10 cellular contexts compared by ENCODE assay signal in the genomic region with DNA sequence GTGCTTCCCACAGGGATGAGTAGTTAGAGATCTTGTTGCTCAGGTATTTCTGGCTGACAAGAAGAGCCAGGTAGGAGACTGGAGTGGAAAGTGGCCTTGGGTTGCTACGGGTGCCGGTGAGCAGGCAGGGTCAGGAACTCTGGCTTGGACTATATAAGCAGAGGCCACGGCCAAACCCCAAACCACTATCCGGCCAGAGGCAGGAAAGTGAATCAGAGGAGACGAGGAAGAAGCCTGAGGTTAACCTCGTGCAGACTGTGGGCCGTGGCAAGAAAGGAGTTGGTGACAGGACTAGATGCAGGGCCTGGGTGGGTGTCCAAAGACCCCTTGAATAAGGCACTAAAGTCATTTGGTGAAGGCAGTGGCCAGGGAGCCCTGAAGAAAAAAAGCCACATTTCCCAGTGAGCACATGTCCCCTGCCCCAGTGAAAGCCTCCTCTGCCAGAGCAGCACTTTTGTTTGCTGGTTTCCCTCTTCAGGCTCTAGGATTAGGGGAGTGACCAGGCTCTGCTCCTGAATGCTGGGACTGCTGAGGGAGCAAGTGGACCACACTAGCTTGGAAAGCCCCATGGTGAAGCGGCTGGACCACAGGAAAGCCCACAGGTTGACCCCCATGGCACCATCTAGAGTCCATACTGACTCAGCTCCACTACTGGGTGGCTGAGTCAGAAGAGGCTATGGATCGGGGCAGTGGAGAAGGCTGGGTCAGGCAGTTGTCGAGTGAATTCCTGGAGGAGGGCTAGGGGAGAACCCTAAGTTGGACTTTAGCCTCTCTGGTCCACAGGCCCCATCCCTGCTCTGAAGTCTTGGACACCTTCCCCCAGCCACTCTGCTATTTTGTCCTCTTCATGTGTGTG. TPM values are rescaled to one million over a fixed set of nuclear protein-coding genes. Genes with fewer than 3 reads are reported as not detected.
DNase-seq lines count a peak whose midpoint lies in the region; ATAC-seq, FAIRE-seq and TF ChIP-seq lines count a peak whose summit lies in the region.
"Had no signal": no experiment of that assay in that cellular context is flagged by ENCODE, and none has a peak within 500 bp of the region (broad histone marks: within the 10 kb centered on the region; RNA-seq: fewer than 3 reads in every experiment).

No MANE protein-coding gene starts in this region.

- no peak overlapping the region for H3K27ac ChIP-seq in K562 (ENCODE audit: extremely low read depth, low read depth, low read length)
- H3K27ac ChIP-seq in mucosa of rectum (ENCODE audit: low read depth in 2 of 2, low read length in 2 of 2), result peak overlapping the region; percentile 86 to 90

- no peaks in the 10 kb centered on the region for H3K9me2 ChIP-seq in Loucy (replicated peaks; ENCODE audit: low read depth, low read length)

- H3K4me3 ChIP-seq in Loucy (ENCODE audit: low read length, poor library complexity, severe bottlenecking) (no peak overlapping the region), K562 (no peak overlapping the region), mucosa of rectum (ENCODE audit: low read length in 2 of 2) (peak overlapping the region in 1 of 2 donors; percentile 7)
- H3K4me3 ChIP-seq: HAP-1 had no signal

- no peak for TF ChIP-seq POLR2A in K562 (conservative IDR thresholded peaks at IDR 0.05)

- H3K9me1 ChIP-seq in K562 (ENCODE audit: control insufficient read depth, insufficient read depth, low read length), result no peaks in the 10 kb centered on the region

- ATAC-seq in K562 (peak; percentile 13; the same call in 2 of the 3 replicates), HG03108 (IDR thresholded peaks at IDR 0.05; ENCODE audit: unreplicated experiment) (no peak), HG02571 (IDR thresholded peaks at IDR 0.05; ENCODE audit: unreplicated experiment) (no peak), GM21423 (IDR thresholded peaks at IDR 0.05; ENCODE audit: unreplicated experiment) (no peak)

- 0 out of 2 replicates have a peak, but pooled peaks cover 13% of the 10 kb centered on the region for H3F3A ChIP-seq in Loucy (ENCODE audit: low read depth)

- H4K20me1 ChIP-seq in Loucy (ENCODE audit: insufficient read depth, low read length, poor library complexity, severe bottlenecking), result peaks cover 9% of the 10 kb centered on the region
- H4K20me1 ChIP-seq in K562 (replicated peaks; ENCODE audit: control insufficient read depth, insufficient read depth, low read length), result no peaks in the 10 kb centered on the region

- no peak for FAIRE-seq in K562 (lab: Jason Lieb, UNC)

- TF ChIP-seq EP300 in K562 (IDR thresholded peaks at IDR 0.05; ENCODE audit: low read length), result no peak

- H3K27me3 ChIP-seq in Loucy (ENCODE audit: insufficient read depth, low read length, poor library complexity, severe bottlenecking) (no peaks in the 10 kb centered on the region), K562 (ENCODE audit: control insufficient read depth in 2 of 2, insufficient read depth in 2 of 2, low read length in 2 of 2) (no peaks in the 10 kb centered on the region), mucosa of rectum (ENCODE audit: control insufficient read depth in 2 of 2, insufficient read depth in 2 of 2, low read length in 2 of 2) (no peaks in the 10 kb centered on the region)

- TF ChIP-seq RAD21 in K562 (CRISPR knock-in tag; conservative IDR thresholded peaks at IDR 0.05 in 1 of 2, IDR thresholded peaks at IDR 0.05 in 1 of 2), result 0 out of 4 replicates have a peak, but pooled peaks of 1 of the 2 experiments have one; percentile 15

- TF ChIP-seq CTCF in Loucy (conservative IDR thresholded peaks at IDR 0.05; ENCODE audit: low read length), result no peak
- TF ChIP-seq CTCF in K562 (IDR thresholded peaks at IDR 0.05 in 2 of 3, conservative IDR thresholded peaks at IDR 0.05 in 1 of 3; ENCODE audit: insufficient read depth in 2 of 3, low read depth in 1 of 3, low read length in 3 of 3), result 0 out of 6 replicates have a peak, but pooled peaks of 1 of the 3 experiments have one; percentile 4

- H3K9me3 ChIP-seq in Loucy (ENCODE audit: insufficient read depth, low read depth, low read length) (peaks cover 8% of the 10 kb centered on the region; the same call in 1 of the 2 replicates), K562 (replicated peaks; ENCODE audit: control insufficient read depth, insufficient read depth, low read depth, low read length) (peaks cover 8% of the 10 kb centered on the region; the same call in 1 of the 2 replicates), mucosa of rectum (ENCODE audit: control insufficient read depth in 2 of 2, low read length in 2 of 2) (no peaks in the 10 kb centered on the region)

- peak overlapping the region; percentile 27 for H3K4me2 ChIP-seq in Loucy (ENCODE audit: low read depth, low read length, poor library complexity, severe bottlenecking)
- H3K4me2 ChIP-seq in K562 (ENCODE audit: insufficient read depth, low read length), result no peak overlapping the region

- peaks cover 13% of the 10 kb centered on the region for H3K4me1 ChIP-seq in Loucy (ENCODE audit: insufficient read depth, low read length, poor library complexity, severe bottlenecking)
- H3K4me1 ChIP-seq in K562 (replicated peaks in 1 of 2; ENCODE audit: control insufficient read depth in 2 of 2, insufficient read depth in 2 of 2, low read length in 2 of 2), result peaks cover 15 to 22% of the 10 kb centered on the region in 2 experiments; a peak in 4 of 5 replicates
- H3K4me1 ChIP-seq in mucosa of rectum (ENCODE audit: control insufficient read depth in 2 of 2, insufficient read depth in 2 of 2, low read length in 2 of 2), result peaks cover 29 to 44% of the 10 kb centered on the region in 2 donors
- H3K4me1 ChIP-seq: HAP-1 had no signal

- CTCF ChIA-PET in K562 (lab: Yijun Ruan, JAX; ENCODE audit: low intra/inter-chr PET ratio), result no interaction called here

- intact Hi-C loops in K562 (cut with micrococcal nuclease), result loop anchor here (5.0 kb wide), 1 partner anchor 48 kb away; a partner anchor contains a TSS

- POLR2A ChIA-PET in K562 (lab: Yijun Ruan, JAX), result interaction anchor here (0.6 to 1.3 kb wide), 4 partner anchors 9 to 17 kb away, joined by 3 to 5 read pairs (median 4); no protein-coding TSS in a partner anchor

- H3K9ac ChIP-seq in Loucy (ENCODE audit: low read depth, low read length, poor library complexity, severe bottlenecking) (peak overlapping the region; percentile 8), K562 (ENCODE audit: insufficient read depth in 1 of 2, low read depth in 2 of 2, low read length in 2 of 2) (peak overlapping the region in 1 of 2 experiments; percentile 23; a peak in 1 of 4 replicates), mucosa of rectum (ENCODE audit: low read depth in 1 of 2, low read length in 2 of 2) (peak overlapping the region; percentile 19 to 38)

- H2AFZ ChIP-seq in Loucy (ENCODE audit: low read length), result no peak overlapping the region
- peak overlapping the region; percentile 71 for H2AFZ ChIP-seq in K562 (ENCODE audit: low read depth, low read length)

- BruUV-seq in K562 (replicated peaks; lab: Mats Ljungman, UMichigan), result no TSS peak

- 30% methylated on average over 10 of the region's 10 CpGs for WGBS in K562 (ENCODE audit: insufficient coverage, low coverage, missing lambda C conversion rate)

- H3K79me2 ChIP-seq in Loucy (ENCODE audit: insufficient read depth, low read length) (no peaks in the 10 kb centered on the region), K562 (ENCODE audit: control insufficient read depth, insufficient read depth, low read length) (no peaks in the 10 kb centered on the region)

- in situ Hi-C loops in K562 (cut with MboI), result no loop called here

- DNase-seq in AG08396 (ENCODE audit: low spot score) (peak; percentile 74), K562 (ENCODE audit: extremely low read depth in 1 of 4, low spot score in 3 of 4) (peak in 2 of 4 experiments; percentile 37 to 49), NCI-H69 (lab: John Stamatoyannopoulos, UW) (no peak)
- DNase-seq: NCI-H2081 had no signal

- peaks cover 15% of the 10 kb centered on the region; the same call in 1 of the 2 replicates for H3K36me3 ChIP-seq in Loucy (ENCODE audit: insufficient read depth, low read length)
- peaks cover 7% of the 10 kb centered on the region; the same call in 1 of the 3 replicates for H3K36me3 ChIP-seq in K562 (ENCODE audit: control insufficient read depth, insufficient read depth, low read length)
- peaks cover 0 to 9% of the 10 kb centered on the region in 2 donors for H3K36me3 ChIP-seq in mucosa of rectum (ENCODE audit: control insufficient read depth in 2 of 2, insufficient read depth in 2 of 2, low read length in 2 of 2)
- H3K36me3 ChIP-seq: HAP-1 had no signal

RNA-seq across cellular contexts. Expression of a gene that starts 23.4 kb away (rescaled TPM):
- total RNA-seq in K562 (2011; cell fraction: chromatin; rRNA removed; ENCODE audit: low replicate concordance), result 11.8 and 30.8 TPM in 2 replicates
- total RNA-seq in K562 (2011; cell fraction: nucleolus; rRNA removed), result 17.2 and 24.8 TPM in 2 replicates
- 16.3 and 18.2 TPM in 2 replicates for total RNA-seq in K562 (2011; cell fraction: nucleoplasm; rRNA removed)
- 2.8 and 5.9 TPM in 2 replicates for total RNA-seq in K562 (2014; rRNA removed)
- total RNA-seq in K562 (2014; rRNA removed; fragmentation: Illumina TruSeq; extraction: Trizol), result 1.6 TPM in 2 replicates
- 2.4 and 3.4 TPM in 2 replicates for total RNA-seq in K562 (2015; rRNA removed; fragmentation: Illumina TruSeq; extraction: Trizol)
- 6.7 and 6.8 TPM in 2 replicates for total RNA-seq in K562 (2021)
- 6.9 and 11.8 TPM in 2 replicates for polyA plus RNA-seq in K562 (2011; rRNA removed)
- polyA plus RNA-seq in K562 (2011; cell fraction: cytosol; rRNA removed), result 4.6 and 12.6 TPM in 2 replicates
- 12.5 and 39.9 TPM in 2 replicates for polyA plus RNA-seq in K562 (2011; cell fraction: nucleus; rRNA removed)
- polyA plus RNA-seq in K562 (2012), result 4.7 and 8.6 TPM in 2 replicates
- polyA plus RNA-seq in K562 (2014; fragmentation: Illumina TruSeq; extraction: Trizol), result 3.8 and 4.8 TPM in 2 replicates
- under 1 TPM; 0.18 to 0.23 TPM for polyA plus RNA-seq in K562 (2014; fragmentation: Nextera tagmentation; extraction: Ambion mirVana)
- 2.7 and 4.3 TPM in 2 replicates for polyA plus RNA-seq in K562 (2014; rRNA removed)
- polyA minus RNA-seq in K562 (2011; rRNA and poly(A)+ RNA removed), result 3.9 and 8.8 TPM in 2 replicates
- polyA minus RNA-seq in K562 (2011; cell fraction: cytosol; rRNA and poly(A)+ RNA removed), result 8.5 and 11.6 TPM in 2 replicates
- 5.1 and 13.7 TPM in 2 replicates for polyA minus RNA-seq in K562 (2011; cell fraction: nucleus; rRNA and poly(A)+ RNA removed)

RNA-seq across cellular contexts. Expression of a gene that starts 50.5 kb away (rescaled TPM):
- 86.0 and 94.1 TPM in 2 replicates for total RNA-seq in K562 (2011; cell fraction: chromatin; rRNA removed; ENCODE audit: low replicate concordance)
- total RNA-seq in K562 (2011; cell fraction: nucleolus; rRNA removed), result 41.9 and 46.3 TPM in 2 replicates
- total RNA-seq in K562 (2011; cell fraction: nucleoplasm; rRNA removed), result 65.2 and 107 TPM in 2 replicates
- 39.8 and 40.1 TPM in 2 replicates for total RNA-seq in K562 (2014; rRNA removed)
- 44.5 and 49.8 TPM in 2 replicates for total RNA-seq in K562 (2014; rRNA removed; fragmentation: Illumina TruSeq; extraction: Trizol)
- 40.5 and 40.9 TPM in 2 replicates for total RNA-seq in K562 (2015; rRNA removed; fragmentation: Illumina TruSeq; extraction: Trizol)
- total RNA-seq in K562 (2021), result 75.5 and 84.9 TPM in 2 replicates
- polyA plus RNA-seq in K562 (2011; rRNA removed), result 96.4 and 118 TPM in 2 replicates
- polyA plus RNA-seq in K562 (2011; cell fraction: cytosol; rRNA removed), result 57.9 and 73.1 TPM in 2 replicates
- 97.2 and 104 TPM in 2 replicates for polyA plus RNA-seq in K562 (2011; cell fraction: nucleus; rRNA removed)
- polyA plus RNA-seq in K562 (2012), result 84.4 and 103 TPM in 2 replicates
- polyA plus RNA-seq in K562 (2014; fragmentation: Illumina TruSeq; extraction: Trizol), result 75.5 and 83.7 TPM in 2 replicates
- 10 to 100 TPM; 27.3 to 32.9 TPM for polyA plus RNA-seq in K562 (2014; fragmentation: Nextera tagmentation; extraction: Ambion mirVana)
- polyA plus RNA-seq in K562 (2014; rRNA removed), result 53.4 and 56.3 TPM in 2 replicates
- polyA minus RNA-seq in K562 (2011; rRNA and poly(A)+ RNA removed), result 87.3 and 94.7 TPM in 2 replicates
- polyA minus RNA-seq in K562 (2011; cell fraction: cytosol; rRNA and poly(A)+ RNA removed), result 52.4 and 62.1 TPM in 2 replicates
- polyA minus RNA-seq in K562 (2011; cell fraction: nucleus; rRNA and poly(A)+ RNA removed), result 32.6 and 50.8 TPM in 2 replicates
